1 cellular context compared by ENCODE assay signal in the genomic region with DNA sequence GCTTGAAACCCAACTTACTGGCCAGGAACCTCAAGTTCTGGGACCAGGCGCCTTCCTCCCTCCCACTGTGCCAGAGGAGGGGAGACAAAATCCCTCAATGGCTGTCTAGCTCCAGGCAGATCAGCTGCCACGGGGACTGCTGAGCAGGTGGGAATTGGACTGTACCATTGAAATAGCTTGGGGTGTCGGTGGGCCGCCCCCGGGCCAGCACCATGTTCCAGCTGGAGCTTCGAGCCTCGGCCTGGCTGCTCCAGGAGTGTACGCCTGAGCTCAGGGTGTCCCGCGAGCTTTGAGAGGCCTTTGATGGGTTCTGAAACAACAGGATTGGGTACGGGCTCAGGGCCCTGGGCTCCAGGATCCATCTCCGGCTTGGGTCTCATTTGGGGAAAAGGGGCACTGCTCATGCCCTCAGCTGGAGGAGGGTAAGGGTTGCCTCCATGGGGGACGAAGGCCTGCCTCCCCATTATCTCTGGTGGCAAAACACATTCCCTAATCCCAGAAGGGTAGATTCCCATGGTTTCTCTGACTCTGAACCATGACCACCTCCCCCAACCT.
A peak's percentile ranks its signal among the peaks of the same experiment; 100 is the strongest.
TF ChIP-seq lines count a peak whose summit lies in the region.

No MANE protein-coding gene starts in this region.

TF ChIP-seq in GM12878, 131 proteins besides CTCF, POLR2A, EP300 and RAD21:
- TF ChIP-seq PML (IDR thresholded peaks at IDR 0.05; ENCODE audit: low read length) (0 out of 2 replicates have a peak, but pooled peaks have one; percentile 1), POLR2AphosphoS5 (IDR thresholded peaks at IDR 0.05; ENCODE audit: low read length) (peak; percentile 55; the same call in 1 of the 2 replicates)
- TF ChIP-seq, protein P1, sequence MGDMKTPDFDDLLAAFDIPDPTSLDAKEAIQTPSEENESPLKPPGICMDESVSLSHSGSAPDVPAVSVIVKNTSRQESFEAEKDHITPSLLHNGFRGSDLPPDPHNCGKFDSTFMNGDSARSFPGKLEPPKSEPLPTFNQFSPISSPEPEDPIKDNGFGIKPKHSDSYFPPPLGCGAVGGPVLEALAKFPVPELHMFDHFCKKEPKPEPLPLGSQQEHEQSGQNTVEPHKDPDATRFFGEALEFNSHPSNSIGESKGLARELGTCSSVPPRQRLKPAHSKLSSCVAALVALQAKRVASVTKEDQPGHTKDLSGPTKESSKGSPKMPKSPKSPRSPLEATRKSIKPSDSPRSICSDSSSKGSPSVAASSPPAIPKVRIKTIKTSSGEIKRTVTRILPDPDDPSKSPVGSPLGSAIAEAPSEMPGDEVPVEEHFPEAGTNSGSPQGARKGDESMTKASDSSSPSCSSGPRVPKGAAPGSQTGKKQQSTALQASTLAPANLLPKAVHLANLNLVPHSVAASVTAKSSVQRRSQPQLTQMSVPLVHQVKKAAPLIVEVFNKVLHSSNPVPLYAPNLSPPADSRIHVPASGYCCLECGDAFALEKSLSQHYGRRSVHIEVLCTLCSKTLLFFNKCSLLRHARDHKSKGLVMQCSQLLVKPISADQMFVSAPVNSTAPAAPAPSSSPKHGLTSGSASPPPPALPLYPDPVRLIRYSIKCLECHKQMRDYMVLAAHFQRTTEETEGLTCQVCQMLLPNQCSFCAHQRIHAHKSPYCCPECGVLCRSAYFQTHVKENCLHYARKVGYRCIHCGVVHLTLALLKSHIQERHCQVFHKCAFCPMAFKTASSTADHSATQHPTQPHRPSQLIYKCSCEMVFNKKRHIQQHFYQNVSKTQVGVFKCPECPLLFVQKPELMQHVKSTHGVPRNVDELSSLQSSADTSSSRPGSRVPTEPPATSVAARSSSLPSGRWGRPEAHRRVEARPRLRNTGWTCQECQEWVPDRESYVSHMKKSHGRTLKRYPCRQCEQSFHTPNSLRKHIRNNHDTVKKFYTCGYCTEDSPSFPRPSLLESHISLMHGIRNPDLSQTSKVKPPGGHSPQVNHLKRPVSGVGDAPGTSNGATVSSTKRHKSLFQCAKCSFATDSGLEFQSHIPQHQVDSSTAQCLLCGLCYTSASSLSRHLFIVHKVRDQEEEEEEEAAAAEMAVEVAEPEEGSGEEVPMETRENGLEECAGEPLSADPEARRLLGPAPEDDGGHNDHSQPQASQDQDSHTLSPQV (IDR thresholded peaks at IDR 0.05), result no peak
